In genomic region chr10:102597131-102597891, GRCh38 we compare ENCODE assay signal across 13 cellular contexts. TPM values are rescaled to one million over a fixed set of nuclear protein-coding genes. Genes with fewer than 3 reads are reported as not detected.
DNase-seq lines count a peak whose midpoint lies in the region; ATAC-seq and TF ChIP-seq lines count a peak whose summit lies in the region.
"Had no signal": no experiment of that assay in that cellular context is flagged by ENCODE, and none has a peak within 500 bp of the region (broad histone marks: within the 10 kb centered on the region; RNA-seq: fewer than 3 reads in every experiment).

No MANE protein-coding gene starts in this region.

- peaks cover 3 to 51% of the 10 kb centered on the region in 2 donors for H3K4me1 ChIP-seq in left lung
- H3K4me1 ChIP-seq in skeletal muscle satellite cell (ENCODE audit: control insufficient read depth, insufficient read depth, low read length) = peaks cover 19% of the 10 kb centered on the region

- intact Hi-C loops in dorsolateral prefrontal cortex (cut with DNase I) = loop anchor here in 1 of 2 donors (5.0 kb wide), 1 partner anchor 95 kb away; the partner anchor contains the start of genes ACTR1A and SUFU
- intact Hi-C loops in left lung (cut with DNase I) = loop anchor here in 1 of 2 donors (10.0 kb wide), 1 partner anchor 203 kb away; the partner anchor contains the start of gene NFKB2

- TF ChIP-seq CTCF in HL-60 (IDR thresholded peaks at IDR 0.05; ENCODE audit: insufficient read depth, low read length) = no peak
- no peak for TF ChIP-seq CTCF in dorsolateral prefrontal cortex (IDR thresholded peaks at IDR 0.05 in 54 of 56, conservative IDR thresholded peaks at IDR 0.05 in 2 of 56; ENCODE audit: low read depth in 1 of 56, partially characterized antibody in 56 of 56)
- TF ChIP-seq CTCF in left lung (IDR thresholded peaks at IDR 0.05) = no peak

- peaks cover 0 to 61% of the 10 kb centered on the region in 2 donors for H3K36me3 ChIP-seq in left lung
- peaks cover 21% of the 10 kb centered on the region for H3K36me3 ChIP-seq in skeletal muscle satellite cell (ENCODE audit: insufficient read depth, low read length)

- no peaks in the 10 kb centered on the region for H3K9me3 ChIP-seq in left lung
- no peaks in the 10 kb centered on the region for H3K9me3 ChIP-seq in skeletal muscle satellite cell (replicated peaks; ENCODE audit: low read length)

- peak overlapping the region; percentile 36 for H3K9ac ChIP-seq in skeletal muscle satellite cell (ENCODE audit: low read depth, low read length)

- H3K4me2 ChIP-seq in skeletal muscle satellite cell (ENCODE audit: low read length) = no peak overlapping the region

- no peak for DNase-seq in HL-60 (ENCODE audit: low read depth in 1 of 2, low spot score in 1 of 2)
- peak in 1 of 10 donors; percentile 56 for DNase-seq in dorsolateral prefrontal cortex
- DNase-seq in left lung = no peak
- DNase-seq in kidney tubule cell (ENCODE audit: low spot score) = no peak
- DNase-seq in NCI-H2029 treated with DMSO at 0.1 percent for 48 hours (lab: John Stamatoyannopoulos, UW) = no peak
- no peak for DNase-seq in DMS 273 treated with DMSO at 0.1 percent for 48 hours (lab: John Stamatoyannopoulos, UW)
- DNase-seq: activated effector memory CD4-positive, alpha-beta T cell treated with Interleukin-2 at 50 U/mL for 16 hours; effector CD8-positive, alpha-beta T cell; foreskin melanocyte; GOT3 had no signal

- no peak for ATAC-seq in left lung
- ATAC-seq in GM19324 (IDR thresholded peaks at IDR 0.05; ENCODE audit: low FRiP score, unreplicated experiment) = no peak

- no peak overlapping the region for H3K4me3 ChIP-seq in HL-60 (replicated peaks; ENCODE audit: insufficient read depth, low read length)
- no peak overlapping the region for H3K4me3 ChIP-seq in dorsolateral prefrontal cortex
- no peak overlapping the region for H3K4me3 ChIP-seq in left lung
- no peak overlapping the region for H3K4me3 ChIP-seq in skeletal muscle satellite cell (ENCODE audit: low read length)
- H3K4me3 ChIP-seq: SK-N-MC had no signal

- H3K27ac ChIP-seq in HL-60 (replicated peaks) (peak overlapping the region; percentile 56), dorsolateral prefrontal cortex (peak overlapping the region in 36 of 59 donors; percentile 1 to 72 (median 39)), left lung (peak overlapping the region; percentile 18 to 63)
- H3K27ac ChIP-seq: SK-N-MC had no signal

- H3K27me3 ChIP-seq in HL-60 (ENCODE audit: insufficient read depth, poor library complexity, severe bottlenecking) (no peaks in the 10 kb centered on the region), dorsolateral prefrontal cortex (no peaks in the 10 kb centered on the region), left lung (no peaks in the 10 kb centered on the region), skeletal muscle satellite cell (ENCODE audit: control insufficient read depth, insufficient read depth, low read length) (no peaks in the 10 kb centered on the region)

RNA-seq across cellular contexts. Expression of gene TRIM8, which starts 47.0 kb away (rescaled TPM):
- total RNA-seq in dorsolateral prefrontal cortex (100 to 1,000 TPM in 118 of 120 experiments, 10 to 100 TPM in 2; 95.2 to 308 (median 133) TPM), left lung (100 to 1,000 TPM; 123 to 180 TPM)
- total RNA-seq in skeletal muscle satellite cell (2012; rRNA removed) = 62.9 and 69.2 TPM in 2 replicates
